In genomic region chr15:25863067-25863967, GRCh38 we compare ENCODE assay signal across 9 cellular contexts. TPM values are rescaled to one million over a fixed set of nuclear protein-coding genes. Genes with fewer than 3 reads are reported as not detected.
A peak's percentile ranks its signal among the peaks of the same experiment; 100 is the strongest.
DNase-seq lines count a peak whose midpoint lies in the region; ATAC-seq, FAIRE-seq and TF ChIP-seq lines count a peak whose summit lies in the region.
"Had no signal": no experiment of that assay in that cellular context is flagged by ENCODE, and none has a peak within 500 bp of the region (broad histone marks: within the 10 kb centered on the region; RNA-seq: fewer than 3 reads in every experiment).

ATP10A (minus strand) TSS chr15:25863327; CDS start chr15:25863096, 231 bp downstream.

- H3K4me2 ChIP-seq in BLaER1: peak within 1 kb of the TSS; percentile 97
- peak within 1 kb of the TSS; percentile 33; the same call in 1 of the 2 replicates for H3K4me2 ChIP-seq in GM12878 (ENCODE audit: control insufficient read depth, insufficient read depth)

- H3K9me3 ChIP-seq in BLaER1: no peaks in the 10 kb centered on the region
- H3K9me3 ChIP-seq in GM12878 (replicated peaks; ENCODE audit: control insufficient read depth, insufficient read depth, low read length): no peaks in the 10 kb centered on the region; the same call in 2 of the 3 replicates

- TF ChIP-seq CTCF in GM12878 (IDR thresholded peaks at IDR 0.05 in 2 of 3, conservative IDR thresholded peaks at IDR 0.05 in 1 of 3; ENCODE audit: control insufficient read depth in 2 of 3, extremely low read depth in 1 of 3, insufficient read depth in 1 of 3, low read depth in 3 of 3, low read length in 3 of 3): no peak

- H4K20me1 ChIP-seq in BLaER1 (peaks cover 15% of the 10 kb centered on the region; the same call in 1 of the 2 replicates), GM12878 (ENCODE audit: control insufficient read depth, insufficient read depth) (no peaks in the 10 kb centered on the region)

- H3K4me1 ChIP-seq in BLaER1: peaks cover 56% of the 10 kb centered on the region
- H3K4me1 ChIP-seq in GM12878 (ENCODE audit: control insufficient read depth, insufficient read depth, low read length): no peaks in the 10 kb centered on the region

- H3K27me3 ChIP-seq in BLaER1 (no peaks in the 10 kb centered on the region), GM12878 (replicated peaks in 1 of 2; ENCODE audit: control insufficient read depth in 2 of 2, insufficient read depth in 2 of 2, low read length in 1 of 2) (no peaks in the 10 kb centered on the region; a peak in 1 of 4 replicates)

- H3K9ac ChIP-seq in BLaER1 (peak within 1 kb of the TSS; percentile 83), GM12878 (ENCODE audit: control insufficient read depth, insufficient read depth, low read length) (no peak within 1 kb of the TSS)

- no peak for TF ChIP-seq EP300 in GM12878 (IDR thresholded peaks at IDR 0.05; ENCODE audit: borderline replicate concordance in 1 of 2, control insufficient read depth in 1 of 2, low read depth in 2 of 2, low read length in 2 of 2)

- intact Hi-C loops in GM12878 (cut with micrococcal nuclease; ENCODE audit: unreplicated experiment): no loop called here

- WGBS in GM12878 (ENCODE audit: insufficient coverage, insufficient replicate concordance, low lambda C conversion rate, missing lambda C conversion rate): 21% methylated on average over 28 of the region's 93 CpGs

- no TSS peak for BruUV-seq in GM12878 (replicated peaks; lab: Mats Ljungman, UMichigan)

- H2AFZ ChIP-seq in GM12878 (ENCODE audit: control insufficient read depth, low read depth, low read length): no peak within 1 kb of the TSS

- CTCF ChIA-PET in GM12878 (lab: Yijun Ruan, JAX): no interaction called here

- H3K4me3 ChIP-seq in BLaER1 (peak within 1 kb of the TSS; percentile 82), GM12878 (no peak within 1 kb of the TSS; the same call in 1 of the 2 replicates)

- H3K27ac ChIP-seq in BLaER1 (peak within 1 kb of the TSS; percentile 85), GM12878 (ENCODE audit: control insufficient read depth, insufficient read depth) (no peak within 1 kb of the TSS)
- H3K27ac ChIP-seq: epithelial cell of prostate had no signal

- FAIRE-seq in RCC 7860 (lab: Jason Lieb, UNC) (no peak), GM12878 (lab: Jason Lieb, UNC) (no peak)

- SMC1A ChIA-PET in GM12878 (lab: Charles Lee; ENCODE audit: uncharacterized antibody, unreplicated experiment): no interaction called here

- POLR2A ChIA-PET in GM12878 (lab: Charles Lee): no interaction called here

- H3K79me2 ChIP-seq in GM12878 (ENCODE audit: control insufficient read depth, insufficient read depth, low read length): no peaks in the 10 kb centered on the region

- peak; percentile 8 for DNase-seq in RCC 7860 (ENCODE audit: low spot score)
- no peak for DNase-seq in GM12878 (ENCODE audit: low read depth, low spot score)
- peak; percentile 26 for DNase-seq in iris pigment epithelial cell (ENCODE audit: low read depth)
- peak; percentile 42 to 49 for DNase-seq in stimulated activated CD4-positive, alpha-beta T cell treated with anti-CD3 and anti-CD28 coated beads, Interleukin-1b, Interleukin-23, amount 100 ng/mL, for 4 hours (ENCODE audit: low read depth in 2 of 2)
- DNase-seq in NCI-H1105 treated with DMSO at 0.1 percent for 48 hours (lab: John Stamatoyannopoulos, UW): no peak
- no peak for DNase-seq in NCI-H1930 (lab: John Stamatoyannopoulos, UW)
- DNase-seq in middle frontal gyrus (ENCODE audit: extremely low spot score, low spot score): no peak

- RAD21 ChIA-PET in GM12878 (lab: Charles Lee; ENCODE audit: unreplicated experiment): no interaction called here

- H3K36me3 ChIP-seq in BLaER1 (no peaks in the 10 kb centered on the region), GM12878 (ENCODE audit: control insufficient read depth in 2 of 2, insufficient read depth in 2 of 2, low read length in 1 of 2) (no peaks in the 10 kb centered on the region)

- no peak for TF ChIP-seq POLR2A in GM12878 (IDR thresholded peaks at IDR 0.05; ENCODE audit: low read depth, low read length)

- in situ Hi-C loops in GM12878 (cut with MboI): loop anchor here (10.0 kb wide), 1 partner anchor 169 kb away; no protein-coding TSS in a partner anchor

- no peak for ATAC-seq in GM12878

- no peak for TF ChIP-seq RAD21 in GM12878 (IDR thresholded peaks at IDR 0.05; ENCODE audit: insufficient read depth, low read depth, low read length)

TF ChIP-seq in GM12878, 131 proteins besides CTCF, POLR2A, EP300 and RAD21:
- TF ChIP-seq TCF12 (IDR thresholded peaks at IDR 0.05; ENCODE audit: low read depth, low read length) (no peak), PML (IDR thresholded peaks at IDR 0.05; ENCODE audit: low read length) (no peak), E2F4 (IDR thresholded peaks at IDR 0.05; ENCODE audit: low read depth, low read length) (no peak), BCL3 (IDR thresholded peaks at IDR 0.05; ENCODE audit: borderline replicate concordance, insufficient read depth, low read depth, low read length, poor library complexity, severe bottlenecking) (no peak), SMAD5 (IDR thresholded peaks at IDR 0.05; ENCODE audit: low read depth) (no peak), ZZZ3 (IDR thresholded peaks at IDR 0.05; ENCODE audit: control insufficient read depth, insufficient read length, low read depth) (no peak)

RNA-seq across cellular contexts. Expression of gene ATP10A, which starts in this region (rescaled TPM):
- 11.9 and 15.8 TPM in 2 replicates for total RNA-seq in GM12878 (2013; cell fraction: nucleolus; rRNA removed)
- total RNA-seq in GM12878 (2014; rRNA removed): 0.49 and 0.51 TPM in 2 replicates
- total RNA-seq in GM12878 (2014; rRNA removed; fragmentation: Illumina TruSeq; extraction: Trizol): 0.23 and 0.27 TPM in 2 replicates
- 1.1 and 1.5 TPM in 2 replicates for total RNA-seq in GM12878 (2021)
- not detected for polyA plus RNA-seq in GM12878 (2011; ENCODE audit: low read depth)
- polyA plus RNA-seq in GM12878 (2011; rRNA removed): not detected in 2 replicates
- 0.01 and 0.02 TPM in 2 replicates for polyA plus RNA-seq in GM12878 (2011; cell fraction: cytosol; rRNA removed)
- 0.01 TPM in 2 replicates for polyA plus RNA-seq in GM12878 (2011; cell fraction: nucleus; rRNA removed)
- polyA plus RNA-seq in GM12878 (2012): 0.07 and 0.12 TPM in 2 replicates
- 0.35 and 0.38 TPM in 2 replicates for polyA plus RNA-seq in GM12878 (2014; fragmentation: Illumina TruSeq; extraction: Trizol)
- under 1 TPM in 1 of 2 experiments, not detected in 1; 0.07 TPM for polyA plus RNA-seq in GM12878 (2014; fragmentation: Nextera tagmentation; extraction: Ambion mirVana)
- 0.39 and 0.45 TPM in 2 replicates for polyA plus RNA-seq in GM12878 (2014; rRNA removed)
- polyA plus RNA-seq in GM12878 (2016; fragmentation: Nextera tagmentation; extraction: Ambion mirVana): under 1 TPM; 0.04 to 0.11 TPM
- not detected in 2 replicates for polyA minus RNA-seq in GM12878 (2011; rRNA and poly(A)+ RNA removed)
- not detected in 2 replicates for polyA minus RNA-seq in GM12878 (2011; cell fraction: cytosol; rRNA and poly(A)+ RNA removed)
- polyA minus RNA-seq in GM12878 (2011; cell fraction: nucleus; rRNA and poly(A)+ RNA removed): not detected in 2 replicates

Comparison
In these comparisons a context has a peak if more than half of its experiments do, and no peak if none do; other contexts are left out.
1. DNase-seq: peak in RCC 7860 (single experiment), iris pigment epithelial cell (single experiment) and stimulated activated CD4-positive, alpha-beta T cell treated with anti-CD3 and anti-CD28 coated beads, Interleukin-1b, Interleukin-23, amount 100 ng/mL, for 4 hours (2 of 2); none in GM12878 (single experiment), NCI-H1105 treated with DMSO at 0.1 percent for 48 hours (single experiment), NCI-H1930 (0 of 2) and middle frontal gyrus (single experiment).